9 cellular contexts compared by ENCODE assay signal in genomic region chr14:103561381-103562134, GRCh38. TPM values are rescaled to one million over a fixed set of nuclear protein-coding genes. Genes with fewer than 3 reads are reported as not detected.
DNase-seq lines count a peak whose midpoint lies in the region; ATAC-seq, FAIRE-seq and TF ChIP-seq lines count a peak whose summit lies in the region.
"Had no signal": no experiment of that assay in that cellular context is flagged by ENCODE, and none has a peak within 500 bp of the region (broad histone marks: within the 10 kb centered on the region; RNA-seq: fewer than 3 reads in every experiment).

No MANE protein-coding gene starts in this region.

- no peak for TF ChIP-seq EP300 in ovary (IDR thresholded peaks at IDR 0.05)

- H3K27me3 ChIP-seq in MG63 (no peaks in the 10 kb centered on the region), ovary (no peaks in the 10 kb centered on the region)

- H3K27ac ChIP-seq in ovary: peak overlapping the region in 1 of 2 donors; percentile 94

- in situ Hi-C loops in G401 (cut with HindIII; ENCODE audit: low sequenced_read_pairs): no loop called here

- peak overlapping the region; percentile 95 for H3K4me3 ChIP-seq in GM08714 (ENCODE audit: low read length)
- peak overlapping the region; percentile 93 for H3K4me3 ChIP-seq in MG63
- peak overlapping the region; percentile 91 for H3K4me3 ChIP-seq in fibroblast of pulmonary artery (replicated peaks; ENCODE audit: low read depth, low read length)
- peak overlapping the region; percentile 93 for H3K4me3 ChIP-seq in ovary

- no peak for TF ChIP-seq POLR2A in H54 (IDR thresholded peaks at IDR 0.05; ENCODE audit: low read depth, low read length)
- no peak for TF ChIP-seq POLR2A in ovary (IDR thresholded peaks at IDR 0.05)

- no peak for ATAC-seq in GM19324 (IDR thresholded peaks at IDR 0.05; ENCODE audit: low FRiP score, unreplicated experiment)

- H3K4me1 ChIP-seq in ovary (ENCODE audit: insufficient read depth): peaks cover 9% of the 10 kb centered on the region

- peak; percentile 67 for DNase-seq in H54 (ENCODE audit: insufficient read length, low spot score)
- DNase-seq in MG63: peak; percentile 44
- DNase-seq in activated CD4-positive, alpha-beta T cell treated with anti-CD3 and anti-CD28 coated beads, Interleukin-2, amount 50 U/mL, for 48 hours: peak; percentile 52 to 63
- DNase-seq in fibroblast of pulmonary artery (ENCODE audit: low read depth): peak; percentile 73
- DNase-seq in ovary: peak in 1 of 5 donors; percentile 34
- DNase-seq in G401 (ENCODE audit: low spot score): no peak

- intact Hi-C loops in ovary (cut with DNase I): loop anchor here in 1 of 4 donors (10.0 kb wide), 1 partner anchor 63 kb away; the partner anchor contains the start of gene KLC1

- peak; percentile 86 for FAIRE-seq in H54 (lab: Jason Lieb, UNC)
- FAIRE-seq: islet of Langerhans had no signal

- H3K36me3 ChIP-seq in MG63: peaks cover 31% of the 10 kb centered on the region
- no peaks in the 10 kb centered on the region for H3K36me3 ChIP-seq in ovary

- WGBS in ovary, 3 donors: 6 to 8% (median 7%) methylated on average over 33 of the region's 33 CpGs

- TF ChIP-seq CTCF in fibroblast of pulmonary artery (IDR thresholded peaks at IDR 0.05; ENCODE audit: low read length, missing control alignments): no peak
- TF ChIP-seq CTCF in ovary (IDR thresholded peaks at IDR 0.05): no peak

- H3K9me3 ChIP-seq in MG63 (no peaks in the 10 kb centered on the region), ovary (no peaks in the 10 kb centered on the region)

RNA-seq across cellular contexts. Expression of gene BAG5, which starts 0.9 kb away (rescaled TPM):
- 5.4 and 8.2 TPM in 2 replicates for total RNA-seq in MG63 (2014; rRNA removed; shearing (Covaris generic); ENCODE audit: low replicate concordance)
- 10 to 100 TPM; 13.2 to 29.1 (median 24.4) TPM for total RNA-seq in ovary
- 10 to 100 TPM in 1 of 2 donors, 1 to 10 TPM in 1; 9.8 to 26.6 TPM for polyA plus RNA-seq in ovary
- total RNA-seq in G401 (2014; rRNA removed; shearing (Covaris generic)): 4.0 and 12.2 TPM in 2 replicates

RNA-seq across cellular contexts. Expression of gene COA8, which starts 1.2 kb away (rescaled TPM):
- total RNA-seq in MG63 (2014; rRNA removed; shearing (Covaris generic); ENCODE audit: low replicate concordance): 18.4 and 38.9 TPM in 2 replicates
- 10 to 100 TPM; 11.4 to 28.1 (median 26.6) TPM for total RNA-seq in ovary
- 10 to 100 TPM; 34.9 to 50.1 TPM for polyA plus RNA-seq in ovary
- 29.7 and 34.7 TPM in 2 replicates for total RNA-seq in G401 (2014; rRNA removed; shearing (Covaris generic))

RNA-seq across cellular contexts. Expression of gene TRMT61A, which starts 32.6 kb away (rescaled TPM):
- total RNA-seq in MG63 (2014; rRNA removed; shearing (Covaris generic); ENCODE audit: low replicate concordance): 29.0 and 43.2 TPM in 2 replicates
- total RNA-seq in ovary: 10 to 100 TPM in 6 of 7 donors, 1 to 10 TPM in 1; 8.1 to 20.9 (median 14.8) TPM
- 10 to 100 TPM in 1 of 2 donors, under 1 TPM in 1; 0.62 to 12.1 TPM for polyA plus RNA-seq in ovary
- 17.6 and 29.3 TPM in 2 replicates for total RNA-seq in G401 (2014; rRNA removed; shearing (Covaris generic))

RNA-seq across cellular contexts. Expression of gene CKB, which starts 38.9 kb away (rescaled TPM):
- 34.9 and 45.2 TPM in 2 replicates for total RNA-seq in MG63 (2014; rRNA removed; shearing (Covaris generic); ENCODE audit: low replicate concordance)
- total RNA-seq in ovary: 100 to 1,000 TPM in 6 of 7 donors, 10 to 100 TPM in 1; 79.4 to 284 (median 140) TPM
- polyA plus RNA-seq in ovary: 100 to 1,000 TPM in 1 of 2 donors, 10 to 100 TPM in 1; 47.5 to 134 TPM
- 672 and 986 TPM in 2 replicates for total RNA-seq in G401 (2014; rRNA removed; shearing (Covaris generic))
